ENCODE assay signal across 1 cellular context in the genomic region with DNA sequence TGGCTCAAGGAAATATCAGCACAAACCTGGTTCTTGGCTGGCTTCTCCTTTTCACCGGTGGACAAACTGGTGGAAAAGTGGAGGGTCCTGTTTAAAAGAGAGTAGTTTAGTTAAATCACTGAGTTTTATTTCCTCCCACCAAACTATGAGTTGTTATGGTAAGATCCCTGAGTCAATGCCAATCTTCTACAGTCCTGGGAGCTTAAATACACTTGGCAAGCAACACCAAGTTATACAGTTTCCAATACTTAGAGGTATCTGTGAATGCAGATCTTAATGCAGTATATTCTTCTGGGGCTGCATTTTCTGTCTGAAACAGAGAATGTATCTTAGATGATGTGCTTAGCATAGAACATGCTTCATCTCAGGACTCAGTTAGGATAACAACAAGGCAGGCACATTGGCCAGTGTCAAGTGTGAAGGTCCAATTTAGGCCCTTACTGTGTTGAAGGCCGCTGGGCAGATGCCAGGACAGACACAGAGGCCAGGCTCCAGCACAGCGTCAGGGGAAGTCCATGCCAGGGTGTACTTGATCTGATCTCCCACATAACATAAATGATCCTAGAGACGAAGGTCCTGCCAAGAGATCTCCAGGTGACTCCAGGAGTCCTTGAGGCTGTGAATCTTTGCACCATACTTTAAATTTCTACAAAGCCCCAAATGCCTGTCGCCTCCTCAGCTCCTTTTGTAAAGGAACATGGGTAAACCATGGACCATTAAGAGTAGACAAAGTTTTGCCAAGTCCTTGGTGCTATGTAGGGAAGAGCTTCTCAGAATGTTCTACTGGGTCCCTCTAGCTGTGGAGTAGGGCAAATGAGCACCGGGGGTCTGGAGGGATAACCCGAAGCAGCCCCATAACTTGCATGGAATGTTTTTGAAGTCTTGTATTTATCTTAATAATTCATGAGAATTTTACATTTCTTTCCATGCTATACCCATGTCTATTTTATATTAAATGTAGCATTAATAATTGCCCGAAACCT.
TF ChIP-seq lines count a peak whose summit lies in the region.

No MANE protein-coding gene starts in this region.

TF ChIP-seq in GM23338, 12 proteins besides CTCF, POLR2A, EP300 and RAD21 (continued from another document):
- TF ChIP-seq, protein P1, sequence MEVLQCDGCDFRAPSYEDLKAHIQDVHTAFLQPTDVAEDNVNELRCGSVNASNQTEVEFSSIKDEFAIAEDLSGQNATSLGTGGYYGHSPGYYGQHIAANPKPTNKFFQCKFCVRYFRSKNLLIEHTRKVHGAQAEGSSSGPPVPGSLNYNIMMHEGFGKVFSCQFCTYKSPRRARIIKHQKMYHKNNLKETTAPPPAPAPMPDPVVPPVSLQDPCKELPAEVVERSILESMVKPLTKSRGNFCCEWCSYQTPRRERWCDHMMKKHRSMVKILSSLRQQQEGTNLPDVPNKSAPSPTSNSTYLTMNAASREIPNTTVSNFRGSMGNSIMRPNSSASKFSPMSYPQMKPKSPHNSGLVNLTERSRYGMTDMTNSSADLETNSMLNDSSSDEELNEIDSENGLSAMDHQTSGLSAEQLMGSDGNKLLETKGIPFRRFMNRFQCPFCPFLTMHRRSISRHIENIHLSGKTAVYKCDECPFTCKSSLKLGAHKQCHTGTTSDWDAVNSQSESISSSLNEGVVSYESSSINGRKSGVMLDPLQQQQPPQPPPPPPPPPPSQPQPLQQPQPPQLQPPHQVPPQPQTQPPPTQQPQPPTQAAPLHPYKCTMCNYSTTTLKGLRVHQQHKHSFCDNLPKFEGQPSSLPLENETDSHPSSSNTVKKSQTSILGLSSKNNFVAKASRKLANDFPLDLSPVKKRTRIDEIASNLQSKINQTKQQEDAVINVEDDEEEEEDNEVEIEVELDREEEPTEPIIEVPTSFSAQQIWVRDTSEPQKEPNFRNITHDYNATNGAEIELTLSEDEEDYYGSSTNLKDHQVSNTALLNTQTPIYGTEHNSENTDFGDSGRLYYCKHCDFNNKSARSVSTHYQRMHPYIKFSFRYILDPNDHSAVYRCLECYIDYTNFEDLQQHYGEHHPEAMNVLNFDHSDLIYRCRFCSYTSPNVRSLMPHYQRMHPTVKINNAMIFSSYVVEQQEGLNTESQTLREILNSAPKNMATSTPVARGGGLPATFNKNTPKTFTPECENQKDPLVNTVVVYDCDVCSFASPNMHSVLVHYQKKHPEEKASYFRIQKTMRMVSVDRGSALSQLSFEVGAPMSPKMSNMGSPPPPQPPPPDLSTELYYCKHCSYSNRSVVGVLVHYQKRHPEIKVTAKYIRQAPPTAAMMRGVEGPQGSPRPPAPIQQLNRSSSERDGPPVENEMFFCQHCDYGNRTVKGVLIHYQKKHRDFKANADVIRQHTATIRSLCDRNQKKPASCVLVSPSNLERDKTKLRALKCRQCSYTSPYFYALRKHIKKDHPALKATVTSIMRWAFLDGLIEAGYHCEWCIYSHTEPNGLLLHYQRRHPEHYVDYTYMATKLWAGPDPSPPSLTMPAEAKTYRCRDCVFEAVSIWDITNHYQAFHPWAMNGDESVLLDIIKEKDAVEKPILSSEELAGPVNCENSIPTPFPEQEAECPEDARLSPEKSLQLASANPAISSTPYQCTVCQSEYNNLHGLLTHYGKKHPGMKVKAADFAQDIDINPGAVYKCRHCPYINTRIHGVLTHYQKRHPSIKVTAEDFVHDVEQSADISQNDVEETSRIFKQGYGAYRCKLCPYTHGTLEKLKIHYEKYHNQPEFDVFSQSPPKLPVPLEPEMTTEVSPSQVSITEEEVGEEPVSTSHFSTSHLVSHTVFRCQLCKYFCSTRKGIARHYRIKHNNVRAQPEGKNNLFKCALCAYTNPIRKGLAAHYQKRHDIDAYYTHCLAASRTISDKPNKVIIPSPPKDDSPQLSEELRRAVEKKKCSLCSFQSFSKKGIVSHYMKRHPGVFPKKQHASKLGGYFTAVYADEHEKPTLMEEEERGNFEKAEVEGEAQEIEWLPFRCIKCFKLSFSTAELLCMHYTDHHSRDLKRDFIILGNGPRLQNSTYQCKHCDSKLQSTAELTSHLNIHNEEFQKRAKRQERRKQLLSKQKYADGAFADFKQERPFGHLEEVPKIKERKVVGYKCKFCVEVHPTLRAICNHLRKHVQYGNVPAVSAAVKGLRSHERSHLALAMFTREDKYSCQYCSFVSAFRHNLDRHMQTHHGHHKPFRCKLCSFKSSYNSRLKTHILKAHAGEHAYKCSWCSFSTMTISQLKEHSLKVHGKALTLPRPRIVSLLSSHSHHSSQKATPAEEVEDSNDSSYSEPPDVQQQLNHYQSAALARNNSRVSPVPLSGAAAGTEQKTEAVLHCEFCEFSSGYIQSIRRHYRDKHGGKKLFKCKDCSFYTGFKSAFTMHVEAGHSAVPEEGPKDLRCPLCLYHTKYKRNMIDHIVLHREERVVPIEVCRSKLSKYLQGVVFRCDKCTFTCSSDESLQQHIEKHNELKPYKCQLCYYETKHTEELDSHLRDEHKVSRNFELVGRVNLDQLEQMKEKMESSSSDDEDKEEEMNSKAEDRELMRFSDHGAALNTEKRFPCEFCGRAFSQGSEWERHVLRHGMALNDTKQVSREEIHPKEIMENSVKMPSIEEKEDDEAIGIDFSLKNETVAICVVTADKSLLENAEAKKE (CRISPR knock-in tag; IDR thresholded peaks at IDR 0.05) = no peak
